7 cellular contexts compared by ENCODE assay signal in genomic region chr4:122243785-122244184, GRCh38.
"Had no signal": no experiment of that assay in that cellular context is flagged by ENCODE, and none has a peak within 500 bp of the region (broad histone marks: within the 10 kb centered on the region; RNA-seq: fewer than 3 reads in every experiment).

No MANE protein-coding gene starts in this region.

- FAIRE-seq: HTR-8/SVneo, K562 had no signal

- H3K27ac ChIP-seq: HL-60, KMS-11 had no signal

- DNase-seq: IMR-90, KBM-7, KG1 had no signal

- H3K4me3 ChIP-seq: K562 had no signal

- H3K9ac ChIP-seq: KMS-11 had no signal

- H3K4me2 ChIP-seq: KMS-11 had no signal

- ATAC-seq: K562 had no signal
